In the genomic region with DNA sequence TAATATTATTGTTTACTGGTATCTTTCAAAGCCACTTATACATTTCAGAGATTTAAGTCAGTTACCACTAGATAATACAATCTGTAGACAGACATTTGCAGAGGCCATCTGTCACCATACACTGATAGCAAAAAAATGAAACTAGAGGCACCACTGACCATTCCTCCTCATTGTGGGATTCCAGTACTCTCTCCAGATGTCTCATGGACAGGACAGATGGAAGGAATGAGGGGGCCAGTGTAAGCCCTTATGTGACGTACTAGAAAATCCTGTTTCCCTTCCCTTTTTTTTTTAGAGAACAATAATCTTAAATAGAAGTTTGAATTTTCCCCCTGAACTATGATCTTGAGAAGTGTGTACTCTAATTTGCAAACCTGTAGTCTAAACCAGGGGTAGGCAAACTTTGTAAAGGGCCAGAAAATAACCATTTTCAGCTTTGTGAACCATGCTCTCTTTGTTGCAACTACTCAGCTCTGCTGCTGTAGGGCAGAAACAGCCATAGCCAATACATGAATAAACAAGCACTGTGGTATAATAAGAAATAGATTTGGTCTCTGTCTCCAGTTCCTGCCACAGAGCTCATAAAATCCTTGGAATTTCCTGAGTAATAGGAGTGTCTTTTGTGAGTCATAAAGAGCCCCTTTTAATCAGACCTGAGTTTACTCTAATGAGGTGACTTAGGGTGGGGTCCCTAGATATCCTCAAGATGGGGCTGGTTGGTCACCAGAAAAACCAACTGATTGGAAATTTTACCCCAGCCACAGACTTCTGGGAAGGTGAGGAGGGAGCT, we compare ENCODE assay signal across 19 cellular contexts.
DNase-seq lines count a peak whose midpoint lies in the region; ATAC-seq, FAIRE-seq and TF ChIP-seq lines count a peak whose summit lies in the region.
"Had no signal": no experiment of that assay in that cellular context is flagged by ENCODE, and none has a peak within 500 bp of the region (broad histone marks: within the 10 kb centered on the region; RNA-seq: fewer than 3 reads in every experiment).

No MANE protein-coding gene starts in this region.

- H4K20me1 ChIP-seq in IMR-90 (ENCODE audit: insufficient read depth, low read length) (no peaks in the 10 kb centered on the region), astrocyte (ENCODE audit: insufficient read depth, low read length) (no peaks in the 10 kb centered on the region)

- H3K9me3 ChIP-seq in IMR-90 (ENCODE audit: control insufficient read depth, insufficient read depth, low read length) (no peaks in the 10 kb centered on the region), astrocyte (ENCODE audit: insufficient read depth, low read depth, low read length) (no peaks in the 10 kb centered on the region), pancreas (no peaks in the 10 kb centered on the region)
- H3K9me3 ChIP-seq: ascending aorta; BLaER1 treated with 17β-estradiol and CSF1 and Interleukin-3, amounts not matched to agents 10 nM and 100 nM had no signal

- no peaks in the 10 kb centered on the region for H3K79me2 ChIP-seq in astrocyte (ENCODE audit: insufficient read depth, low read length)

- H2BK120ac ChIP-seq in IMR-90 (ENCODE audit: low read depth, low read length), result peak overlapping the region; percentile 94

- POLR2A ChIA-PET in BJ (lab: Charles Lee) (no interaction called here), IMR-90 (lab: Charles Lee; ENCODE audit: unreplicated experiment) (interaction anchor here (0.6 kb wide), 1 partner anchor 33 kb away, joined by 4 read pairs; no protein-coding TSS in a partner anchor)

- peak overlapping the region; percentile 98 for H2BK20ac ChIP-seq in IMR-90 (ENCODE audit: low read depth, low read length)

- in situ Hi-C loops in IMR-90 (cut with MboI; ENCODE audit: low sequenced_read_pairs), result no loop called here

- peak overlapping the region; percentile 87 to 91 for H4K8ac ChIP-seq in IMR-90 (ENCODE audit: low read depth in 2 of 2, low read length in 2 of 2)

- TF ChIP-seq POLR2A in IMR-90 (IDR thresholded peaks at IDR 0.05; ENCODE audit: low read depth, low read length), result no peak

- no TSS peak for BruUV-seq in IMR-90 (replicated peaks; lab: Mats Ljungman, UMichigan)

- peak overlapping the region; percentile 49 for H3K4me2 ChIP-seq in IMR-90 (ENCODE audit: low read depth, low read length)
- H3K4me2 ChIP-seq in astrocyte (ENCODE audit: low read length), result peak overlapping the region; percentile 60
- H3K4me2 ChIP-seq: BLaER1 treated with 17β-estradiol and CSF1 and Interleukin-3, amounts not matched to agents 10 nM and 100 nM had no signal

- H3K23ac ChIP-seq in IMR-90 (ENCODE audit: low read depth, low read length), result peak overlapping the region; percentile 96

- peak overlapping the region; percentile 59; the same call in 2 of the 3 replicates for H2BK15ac ChIP-seq in IMR-90 (ENCODE audit: low read depth, low read length)

- peaks cover 18% of the 10 kb centered on the region for H3K4me1 Mint-ChIP-seq in astrocyte (ENCODE audit: low read depth, unreplicated experiment)
- H3K4me1 Mint-ChIP-seq in activated T-cell treated with anti-CD3 and anti-CD28 coated beads, Interleukin-2, amount 50 U/mL, for 72 hours (ENCODE audit: low read depth), result no peaks in the 10 kb centered on the region
- H3K4me1 Mint-ChIP-seq: endodermal cell, T-cell had no signal

- peak overlapping the region; percentile 98 for H3K4ac ChIP-seq in IMR-90 (ENCODE audit: low read depth, low read length)

- H3K27me3 ChIP-seq in BJ (ENCODE audit: control insufficient read depth, insufficient read depth, low read length) (no peaks in the 10 kb centered on the region), IMR-90 (ENCODE audit: control insufficient read depth, insufficient read depth, low read length) (no peaks in the 10 kb centered on the region), astrocyte (ENCODE audit: insufficient read depth, low read length) (no peaks in the 10 kb centered on the region), kidney epithelial cell (ENCODE audit: control insufficient read depth, insufficient read depth, low read length) (no peaks in the 10 kb centered on the region), dorsolateral prefrontal cortex (peaks cover 0 to 38% (median 2%) of the 10 kb centered on the region in 45 donors), pancreas (peaks cover 0 to 4% (median 1%) of the 10 kb centered on the region in 4 donors)
- H3K27me3 ChIP-seq: ascending aorta had no signal

- H2AK5ac ChIP-seq in IMR-90 (ENCODE audit: low read depth, low read length), result peak overlapping the region; percentile 78; the same call in 1 of the 2 replicates

- H3K4me3 ChIP-seq in BJ (ENCODE audit: low read depth, low read length) (no peak overlapping the region), IMR-90 (ENCODE audit: insufficient read depth, low read depth, low read length) (no peak overlapping the region), astrocyte (ENCODE audit: insufficient read depth, low read depth, low read length) (no peak overlapping the region), kidney epithelial cell (ENCODE audit: low read depth, low read length) (no peak overlapping the region), dorsolateral prefrontal cortex (no peak overlapping the region), pancreas (no peak overlapping the region)
- H3K4me3 ChIP-seq: ascending aorta; BLaER1 treated with 17β-estradiol and CSF1 and Interleukin-3, amounts not matched to agents 10 nM and 100 nM had no signal

- peak overlapping the region; percentile 95 for H2BK5ac ChIP-seq in IMR-90 (ENCODE audit: low read depth, low read length, poor library complexity, severe bottlenecking)

- no peaks in the 10 kb centered on the region for H3K27me3 Mint-ChIP-seq in astrocyte (ENCODE audit: low read depth, unreplicated experiment)
- H3K27me3 Mint-ChIP-seq in activated T-cell treated with anti-CD3 and anti-CD28 coated beads, Interleukin-2, amount 50 U/mL, for 72 hours (ENCODE audit: low read depth), result peaks cover 15% of the 10 kb centered on the region

- H3K14ac ChIP-seq in IMR-90 (replicated peaks; ENCODE audit: low read depth, low read length), result peak overlapping the region; percentile 91

- ATAC-seq in IMR-90 (ENCODE audit: low read depth) (peak; percentile 78), pancreas (no peak)
- ATAC-seq in activated T-cell treated with anti-CD3 and anti-CD28 coated beads, Interleukin-2, amount 50 U/mL, for 72 hours (replicated peaks in 1 of 2), result no peak
- ATAC-seq: T-cell had no signal

- no peak for TF ChIP-seq RAD21 in IMR-90 (IDR thresholded peaks at IDR 0.05; ENCODE audit: low read length)

- intact Hi-C loops in IMR-90 (cut with micrococcal nuclease) (no loop called here), dorsolateral prefrontal cortex (cut with DNase I) (loop anchor here in 1 of 2 donors (5.0 kb wide), 1 partner anchor 91 kb away; a partner anchor contains a TSS), pancreas (cut with DNase I) (no loop called here)

- CTCF ChIA-PET in BJ (lab: Yijun Ruan, JAX), result interaction anchor here (1.6 kb wide), 1 partner anchor 179 kb away, joined by 4 read pairs; no protein-coding TSS in a partner anchor
- CTCF ChIA-PET in IMR-90 (lab: Yijun Ruan, JAX), result interaction anchor here (0.5 to 1.3 kb wide), 3 partner anchors 44 to 486 kb away, joined by 3 to 5 read pairs (median 4); no protein-coding TSS in a partner anchor

- H3K4me3 Mint-ChIP-seq in astrocyte (ENCODE audit: unreplicated experiment), result no peak overlapping the region
- no peak overlapping the region for H3K4me3 Mint-ChIP-seq in activated T-cell treated with anti-CD3 and anti-CD28 coated beads, Interleukin-2, amount 50 U/mL, for 72 hours
- H3K4me3 Mint-ChIP-seq: activated T-helper 1 cell treated with anti-CD3 and anti-CD28 coated beads, Interleukin-12 subunit alpha, Interleukin-12 subunit beta, Interleukin-2, Interleukin-4 antibody, amounts not matched to agents 30 ng/mL and 10 ng/mL and 1 ng/mL, durations not matched to agents 14 hours and 24 hours and 36 hours; endodermal cell; T-cell had no signal

- H3K9me3 Mint-ChIP-seq in astrocyte (ENCODE audit: unreplicated experiment), result no peaks in the 10 kb centered on the region
- H3K9me3 Mint-ChIP-seq in activated T-cell treated with anti-CD3 and anti-CD28 coated beads, Interleukin-2, amount 50 U/mL, for 72 hours, result no peaks in the 10 kb centered on the region
- H3K9me3 Mint-ChIP-seq: activated T-helper 1 cell treated with anti-CD3 and anti-CD28 coated beads, Interleukin-12 subunit alpha, Interleukin-12 subunit beta, Interleukin-2, Interleukin-4 antibody, amounts not matched to agents 30 ng/mL and 10 ng/mL and 1 ng/mL, durations not matched to agents 14 hours and 24 hours and 36 hours; T-cell had no signal

- DNase-seq in BJ (ENCODE audit: low read depth) (peak; percentile 56), IMR-90 (peak; percentile 47), astrocyte (ENCODE audit: low read depth) (peak; percentile 66), kidney epithelial cell (ENCODE audit: low read depth) (peak; percentile 9), UCSD-AML1 (lab: John Stamatoyannopoulos, UW; ENCODE audit: unreplicated experiment) (no peak), dorsolateral prefrontal cortex (no peak), pancreas (no peak)
- no peak for DNase-seq in activated T-cell treated with anti-CD3 and anti-CD28 coated beads, Interleukin-2, amount 50 U/mL, for 72 hours
- DNase-seq: activated CD4-positive, alpha-beta T cell treated with anti-CD3 and anti-CD28 coated beads for 48 hours; endodermal cell; GDM1; KBM-7; NCI-H1930; stimulated activated CD4-positive, alpha-beta T cell treated with anti-CD3 and anti-CD28 coated beads, Interleukin-2, amount 100 ng/mL, for 48 hours; stimulated activated naive CD4-positive, alpha-beta T cell treated with Interleukin-2 at 50 U/mL for 16 hours; T-cell had no signal

- H4K5ac ChIP-seq in IMR-90 (ENCODE audit: low read depth, low read length), result peak overlapping the region; percentile 70

- no CpG with 5 or more reads among the region's 1 CpG for WGBS in IMR-90 (ENCODE audit: extremely low coverage in 2 of 2, insufficient read length in 1 of 2), 2 experiments
- WGBS in pancreas, 2 donors, result 55 to 76% methylated on average over 1 of the region's 1 CpG

- no peaks in the 10 kb centered on the region for H3K36me3 Mint-ChIP-seq in astrocyte (ENCODE audit: low read depth, unreplicated experiment)
- peaks cover 0 to 1% of the 10 kb centered on the region in 2 donors for H3K36me3 Mint-ChIP-seq in activated T-cell treated with anti-CD3 and anti-CD28 coated beads, Interleukin-2, amount 50 U/mL, for 72 hours (ENCODE audit: insufficient read depth in 2 of 2)
- H3K36me3 Mint-ChIP-seq: T-cell had no signal

- no peak for TF ChIP-seq CTCF in BJ (IDR thresholded peaks at IDR 0.05; ENCODE audit: insufficient read depth, low read depth, low read length)
- no peak for TF ChIP-seq CTCF in IMR-90 (conservative IDR thresholded peaks at IDR 0.05; ENCODE audit: low read depth, low read length)
- TF ChIP-seq CTCF in astrocyte (IDR thresholded peaks at IDR 0.05; ENCODE audit: insufficient read depth, low read depth, low read length), result no peak
- TF ChIP-seq CTCF in kidney epithelial cell (IDR thresholded peaks at IDR 0.05; ENCODE audit: insufficient read depth, low read length, poor library complexity, severe bottlenecking), result no peak
- no peak for TF ChIP-seq CTCF in dorsolateral prefrontal cortex (IDR thresholded peaks at IDR 0.05 in 54 of 56, conservative IDR thresholded peaks at IDR 0.05 in 2 of 56; ENCODE audit: low read depth in 1 of 56, partially characterized antibody in 56 of 56)
- TF ChIP-seq CTCF in pancreas (IDR thresholded peaks at IDR 0.05), result no peak

- H3K18ac ChIP-seq in IMR-90 (ENCODE audit: low read depth, low read length), result peak overlapping the region; percentile 97

- H3K9me1 ChIP-seq in IMR-90 (ENCODE audit: insufficient read depth, low read length), result 0 out of 2 replicates have a peak, but pooled peaks cover 3% of the 10 kb centered on the region

- no peaks in the 10 kb centered on the region for H3K36me3 ChIP-seq in BJ (ENCODE audit: control insufficient read depth, insufficient read depth, low read length)
- H3K36me3 ChIP-seq in IMR-90 (ENCODE audit: control insufficient read depth, insufficient read depth, low read length), result no peaks in the 10 kb centered on the region
- H3K36me3 ChIP-seq in astrocyte (ENCODE audit: insufficient read depth, low read length), result no peaks in the 10 kb centered on the region
- no peaks in the 10 kb centered on the region for H3K36me3 ChIP-seq in kidney epithelial cell (ENCODE audit: control insufficient read depth, insufficient read depth, low read length)
- no peaks in the 10 kb centered on the region for H3K36me3 ChIP-seq in pancreas
- H3K36me3 ChIP-seq: ascending aorta; BLaER1 treated with 17β-estradiol and CSF1 and Interleukin-3, amounts not matched to agents 10 nM and 100 nM had no signal

- peak overlapping the region; percentile 95 for H4K91ac ChIP-seq in IMR-90 (ENCODE audit: insufficient read depth, low read depth, low read length)

- H3K27ac Mint-ChIP-seq in astrocyte (ENCODE audit: unreplicated experiment), result peak overlapping the region; percentile 59
- no peak overlapping the region for H3K27ac Mint-ChIP-seq in activated T-cell treated with anti-CD3 and anti-CD28 coated beads, Interleukin-2, amount 50 U/mL, for 72 hours
- H3K27ac Mint-ChIP-seq: activated T-helper 1 cell treated with anti-CD3 and anti-CD28 coated beads, Interleukin-12 subunit alpha, Interleukin-12 subunit beta, Interleukin-2, Interleukin-4 antibody, amounts not matched to agents 30 ng/mL and 10 ng/mL and 1 ng/mL, durations not matched to agents 14 hours and 24 hours and 36 hours; endodermal cell; T-cell had no signal

- peak overlapping the region; percentile 65 for H2AFZ ChIP-seq in IMR-90 (replicated peaks; ENCODE audit: low read length, poor library complexity)
- peak overlapping the region; percentile 41 for H2AFZ ChIP-seq in astrocyte (ENCODE audit: low read depth, low read length)

- H3K4me1 ChIP-seq in IMR-90 (ENCODE audit: control insufficient read depth, insufficient read depth, low read length) (peaks cover 3% of the 10 kb centered on the region; the same call in 1 of the 2 replicates), astrocyte (ENCODE audit: insufficient read depth, low read length) (peaks cover 8% of the 10 kb centered on the region), pancreas (no peaks in the 10 kb centered on the region)
- H3K4me1 ChIP-seq: ascending aorta; BLaER1 treated with 17β-estradiol and CSF1 and Interleukin-3, amounts not matched to agents 10 nM and 100 nM had no signal

- FAIRE-seq in astrocyte (lab: Jason Lieb, UNC), result peak; percentile 98
- no peak for FAIRE-seq in pancreas (lab: Jason Lieb, UNC)

- dilution Hi-C loops in IMR-90 (cut with HindIII; ENCODE audit: low sequenced_read_pairs, unreplicated experiment), result no loop called here

- no peaks in the 10 kb centered on the region for H3K79me1 ChIP-seq in IMR-90 (ENCODE audit: low read depth in 1 of 2, low read length in 2 of 2)

- peak overlapping the region; percentile 61 for H3K56ac ChIP-seq in IMR-90 (ENCODE audit: extremely low read depth, insufficient read depth, low read length)

- no peak overlapping the region for H2AK9ac ChIP-seq in IMR-90 (replicated peaks; ENCODE audit: low read depth, low read length, poor library complexity)

- H3K9ac ChIP-seq in IMR-90 (ENCODE audit: low read depth, low read length), result peak overlapping the region; percentile 76
- H3K9ac ChIP-seq in astrocyte (ENCODE audit: low read length), result peak overlapping the region; percentile 52
- H3K9ac ChIP-seq: BLaER1 treated with 17β-estradiol and CSF1 and Interleukin-3, amounts not matched to agents 10 nM and 100 nM had no signal

- H3K27ac ChIP-seq in IMR-90 (ENCODE audit: insufficient read depth, low read length) (peak overlapping the region; percentile 78), astrocyte (ENCODE audit: low read depth, low read length) (peak overlapping the region; percentile 58), dorsolateral prefrontal cortex (no peak overlapping the region), pancreas (no peak overlapping the region)
- H3K27ac ChIP-seq: ascending aorta; BLaER1 treated with 17β-estradiol and CSF1 and Interleukin-3, amounts not matched to agents 10 nM and 100 nM had no signal

Comparison
In these comparisons a context has a peak if more than half of its experiments do, and no peak if none do; other contexts are left out.
1. DNase-seq: peak in BJ (single experiment), IMR-90 (single experiment), astrocyte (single experiment) and kidney epithelial cell (single experiment); none in UCSD-AML1 (single experiment), dorsolateral prefrontal cortex (0 of 10), pancreas (0 of 6) and activated T-cell treated with anti-CD3 and anti-CD28 coated beads, Interleukin-2, amount 50 U/mL, for 72 hours (0 of 2).
2. H3K27ac ChIP-seq: peak in IMR-90 (single experiment) and astrocyte (single experiment); none in dorsolateral prefrontal cortex (0 of 59) and pancreas (0 of 4).